Comparison of ENCODE assay signal across 19 cellular contexts in genomic region chr2:168207861-168208260, GRCh38.
"Had no signal": no experiment of that assay in that cellular context is flagged by ENCODE, and none has a peak within 500 bp of the region (broad histone marks: within the 10 kb centered on the region; RNA-seq: fewer than 3 reads in every experiment).

No MANE protein-coding gene starts in this region.

- H3K9me3 Mint-ChIP-seq: activated B cell treated with CpG ODN at 0.5 μM for 24 hours; central memory CD8-positive, alpha-beta T cell; endodermal cell; stimulated activated memory B cell treated with anti-CD40 and anti-IgM and Interleukin-4, amounts not matched to agents 10 μg/mL and 1 μg/mL and 100 μg/mL, for 72 hours; T-cell had no signal

- DNase-seq: activated B cell treated with CpG ODN at 0.5 μM for 24 hours; activated naive CD4-positive, alpha-beta T cell; activated T-cell treated with anti-CD3 and anti-CD28 coated beads for 4 hours; adrenal gland; cortex of kidney; endodermal cell; left lung; naive thymus-derived CD4-positive, alpha-beta T cell; T-cell; T-helper 9 cell; testis; upper lobe of right lung had no signal

- H3K27ac Mint-ChIP-seq: activated B cell treated with CpG ODN at 0.5 μM for 24 hours; endodermal cell; stimulated activated memory B cell treated with anti-CD40 and anti-IgM and Interleukin-4, amounts not matched to agents 10 μg/mL and 1 μg/mL and 100 μg/mL, for 72 hours; T-cell had no signal

- ATAC-seq: left lung; naive thymus-derived CD4-positive, alpha-beta T cell; sciatic nerve; SK-N-SH treated with all-trans-retinoic acid at 6 μM for 48 hours; stimulated activated memory B cell treated with anti-CD40 and anti-IgM and Interleukin-4, amounts not matched to agents 10 μg/mL and 1 μg/mL and 100 μg/mL, for 72 hours; T-cell; upper lobe of right lung had no signal

- H3K27ac ChIP-seq: adrenal gland, breast epithelium, left lung, testis, upper lobe of right lung had no signal

- H3K4me3 Mint-ChIP-seq: activated B cell treated with CpG ODN at 0.5 μM for 24 hours; activated CD4-positive, alpha-beta T cell treated with anti-CD3 and anti-CD28 coated beads for 36 hours; activated naive CD8-positive, alpha-beta T cell; central memory CD8-positive, alpha-beta T cell; endodermal cell; naive thymus-derived CD4-positive, alpha-beta T cell; stimulated activated memory B cell treated with anti-CD40 and anti-IgM and Interleukin-4, amounts not matched to agents 10 μg/mL and 1 μg/mL and 100 μg/mL, for 72 hours; T-cell had no signal

- H3K27me3 Mint-ChIP-seq: activated B cell treated with CpG ODN at 0.5 μM for 24 hours; activated CD4-positive, alpha-beta T cell treated with anti-CD3 and anti-CD28 coated beads for 36 hours; activated naive CD8-positive, alpha-beta T cell; central memory CD8-positive, alpha-beta T cell; naive thymus-derived CD4-positive, alpha-beta T cell; stimulated activated memory B cell treated with anti-CD40 and anti-IgM and Interleukin-4, amounts not matched to agents 10 μg/mL and 1 μg/mL and 100 μg/mL, for 72 hours; T-cell had no signal
